1 cellular context compared by ENCODE assay signal in genomic region chr5:120610145-120610544, GRCh38.
TF ChIP-seq lines count a peak whose summit lies in the region.

No MANE protein-coding gene starts in this region.

TF ChIP-seq in IMR-90, 13 proteins besides CTCF, POLR2A, EP300 and RAD21:
- TF ChIP-seq CEBPB (IDR thresholded peaks at IDR 0.05; ENCODE audit: low read depth, low read length) (no peak), NFE2L2 (IDR thresholded peaks at IDR 0.05; ENCODE audit: low read depth, low read length) (no peak)
